ENCODE assay signal across 8 cellular contexts in the genomic region with DNA sequence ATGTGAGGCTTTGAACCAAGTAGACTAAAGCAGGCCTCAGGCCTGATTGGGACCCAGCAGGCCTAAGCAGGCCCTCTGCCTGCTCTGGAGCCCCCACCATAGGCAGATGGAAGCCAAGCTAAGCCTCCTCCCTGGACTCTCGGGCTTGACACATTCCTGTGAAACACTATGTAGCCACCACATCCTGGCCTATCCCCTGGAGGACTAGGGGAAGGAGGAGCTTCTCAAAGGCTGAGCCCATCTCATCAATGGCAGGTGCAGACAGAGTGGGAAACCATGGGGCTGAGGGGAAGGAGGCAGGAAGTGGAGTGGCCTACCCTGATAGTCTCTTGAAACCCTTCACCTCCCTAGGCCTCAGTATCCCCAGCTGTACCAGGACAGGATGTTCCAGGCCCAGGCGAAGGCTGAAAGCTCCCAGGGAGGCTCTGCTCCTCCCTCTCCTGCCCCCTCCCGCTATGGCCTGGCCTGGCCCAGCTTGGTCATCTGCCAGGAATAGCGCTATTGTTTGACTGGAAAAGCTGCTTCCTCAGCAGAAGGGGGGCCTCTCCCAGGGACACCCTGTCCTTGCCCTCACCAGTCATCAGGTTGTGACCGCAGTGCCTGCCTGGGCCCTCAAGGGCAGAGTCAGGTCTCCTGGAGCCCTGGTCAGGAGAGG. TPM values are rescaled to one million over a fixed set of nuclear protein-coding genes. Genes with fewer than 3 reads are reported as not detected.
DNase-seq lines count a peak whose midpoint lies in the region; ATAC-seq, FAIRE-seq and TF ChIP-seq lines count a peak whose summit lies in the region.

No MANE protein-coding gene starts in this region.

- H3K27ac ChIP-seq in SJCRH30: peak overlapping the region; percentile 49
- H3K27ac ChIP-seq in epithelial cell of prostate: peak overlapping the region; percentile 73

- peaks cover 53% of the 10 kb centered on the region for H3K4me1 Mint-ChIP-seq in activated CD4-positive, alpha-beta T cell treated with anti-CD3 and anti-CD28 coated beads, Interleukin-2, amount 10 ng/mL, durations not matched to agents 7 days and 5 days
- H3K4me1 Mint-ChIP-seq in glutamatergic neuron (ENCODE audit: low read depth, unreplicated experiment): peaks cover 4% of the 10 kb centered on the region

- no peaks in the 10 kb centered on the region for H3K27me3 ChIP-seq in SJCRH30

- DNase-seq in activated CD4-positive, alpha-beta T cell treated with anti-CD3 and anti-CD28 coated beads, Interleukin-2, amount 10 ng/mL, durations not matched to agents 7 days and 5 days: no peak
- DNase-seq in activated CD4-positive, alpha-beta T cell treated with anti-CD3 and anti-CD28 coated beads for 1 hour: no peak
- DNase-seq in SJCRH30 (peak; percentile 76 to 81), epithelial cell of prostate (ENCODE audit: low read depth, low spot score) (no peak), mucosa of descending colon (peak in 2 of 3 donors; percentile 67 to 78), urothelium cell line (ENCODE audit: low spot score) (peak; percentile 78), glutamatergic neuron (no peak)

- no peak overlapping the region for H3K4me3 ChIP-seq in SJCRH30
- no peak overlapping the region for H3K4me3 ChIP-seq in mucosa of descending colon

- peak overlapping the region; percentile 86 for H3K27ac Mint-ChIP-seq in activated CD4-positive, alpha-beta T cell treated with anti-CD3 and anti-CD28 coated beads, Interleukin-2, amount 10 ng/mL, durations not matched to agents 7 days and 5 days
- H3K27ac Mint-ChIP-seq in glutamatergic neuron (ENCODE audit: unreplicated experiment): no peak overlapping the region

- H3K9me3 Mint-ChIP-seq in activated CD4-positive, alpha-beta T cell treated with anti-CD3 and anti-CD28 coated beads, Interleukin-2, amount 10 ng/mL, durations not matched to agents 7 days and 5 days: no peaks in the 10 kb centered on the region
- H3K9me3 Mint-ChIP-seq in glutamatergic neuron (ENCODE audit: unreplicated experiment): peaks cover 2% of the 10 kb centered on the region

- H3K36me3 ChIP-seq in SJCRH30 (no peaks in the 10 kb centered on the region), mucosa of descending colon (ENCODE audit: low read depth) (peaks cover 5% of the 10 kb centered on the region)

- H3K9me3 ChIP-seq in SJCRH30 (replicated peaks) (no peaks in the 10 kb centered on the region), mucosa of descending colon (no peaks in the 10 kb centered on the region)

- H3K27me3 Mint-ChIP-seq in activated CD4-positive, alpha-beta T cell treated with anti-CD3 and anti-CD28 coated beads, Interleukin-2, amount 10 ng/mL, durations not matched to agents 7 days and 5 days: no peaks in the 10 kb centered on the region
- peaks cover 6% of the 10 kb centered on the region for H3K27me3 Mint-ChIP-seq in glutamatergic neuron (ENCODE audit: unreplicated experiment)

- POLR2A ChIA-PET in activated CD4-positive, alpha-beta T cell treated with anti-CD3 and anti-CD28 coated beads, Interleukin-2, amount 10 ng/mL, durations not matched to agents 7 days and 5 days (lab: Charles Lee): no interaction called here

- ATAC-seq in mucosa of descending colon (no peak), HG03039 (IDR thresholded peaks at IDR 0.05; ENCODE audit: unreplicated experiment) (no peak)

- H3K4me1 ChIP-seq in SJCRH30 (peaks cover 23% of the 10 kb centered on the region), mucosa of descending colon (ENCODE audit: low read depth) (peaks cover 20% of the 10 kb centered on the region)

- peaks cover 26% of the 10 kb centered on the region for H3K36me3 Mint-ChIP-seq in activated CD4-positive, alpha-beta T cell treated with anti-CD3 and anti-CD28 coated beads, Interleukin-2, amount 10 ng/mL, durations not matched to agents 7 days and 5 days (ENCODE audit: low read depth)
- H3K36me3 Mint-ChIP-seq in glutamatergic neuron (ENCODE audit: unreplicated experiment): no peaks in the 10 kb centered on the region

- FAIRE-seq in urothelium cell line (lab: Jason Lieb, UNC): peak; percentile 93

- intact Hi-C loops in mucosa of descending colon (cut with DNase I, micrococcal nuclease): no loop called here

- TF ChIP-seq CTCF in mucosa of descending colon (IDR thresholded peaks at IDR 0.05) (no peak), glutamatergic neuron (IDR thresholded peaks at IDR 0.05; ENCODE audit: partially characterized antibody, unreplicated experiment) (no peak)

- H3K4me3 Mint-ChIP-seq in activated CD4-positive, alpha-beta T cell treated with anti-CD3 and anti-CD28 coated beads, Interleukin-2, amount 10 ng/mL, durations not matched to agents 7 days and 5 days: no peak overlapping the region
- H3K4me3 Mint-ChIP-seq in glutamatergic neuron (ENCODE audit: unreplicated experiment): no peak overlapping the region

- CTCF ChIA-PET in activated CD4-positive, alpha-beta T cell treated with anti-CD3 and anti-CD28 coated beads, Interleukin-2, amount 10 ng/mL, durations not matched to agents 7 days and 5 days (lab: Charles Lee): interaction anchor here (0.5 to 10.5 kb wide), 14 partner anchors 12 to 184 kb away, joined by 3 to 138 read pairs (median 6); a partner anchor contains a TSS

RNA-seq across cellular contexts. Expression of a gene that starts 1.5 kb away (rescaled TPM):
- 10 to 100 TPM; 16.7 to 20.0 TPM for total RNA-seq in activated CD4-positive, alpha-beta T cell treated with anti-CD3 and anti-CD28 coated beads, Interleukin-2, amount 10 ng/mL, durations not matched to agents 7 days and 5 days
- total RNA-seq in SJCRH30 (2014; rRNA removed; shearing (Covaris generic)): 1.2 and 2.1 TPM in 2 replicates
- total RNA-seq in mucosa of descending colon: 1 to 10 TPM; 6.1 to 8.4 (median 7.6) TPM
- total RNA-seq in glutamatergic neuron (ENCODE audit: unreplicated experiment): 4.5 TPM

RNA-seq across cellular contexts. Expression of a gene that starts 24.2 kb away (rescaled TPM):
- 10 to 100 TPM; 74.7 to 80.5 TPM for total RNA-seq in activated CD4-positive, alpha-beta T cell treated with anti-CD3 and anti-CD28 coated beads, Interleukin-2, amount 10 ng/mL, durations not matched to agents 7 days and 5 days
- total RNA-seq in SJCRH30 (2014; rRNA removed; shearing (Covaris generic)): not detected in 2 replicates
- total RNA-seq in mucosa of descending colon (1 to 10 TPM in 1 of 3 donors, under 1 TPM in 1, not detected in 1; 0.41 to 1.0 TPM), glutamatergic neuron (ENCODE audit: unreplicated experiment) (not detected)

RNA-seq across cellular contexts. Expression of a gene that starts 35.9 kb away (rescaled TPM):
- 10 to 100 TPM; 45.5 to 47.6 TPM for total RNA-seq in activated CD4-positive, alpha-beta T cell treated with anti-CD3 and anti-CD28 coated beads, Interleukin-2, amount 10 ng/mL, durations not matched to agents 7 days and 5 days
- 4.8 and 5.8 TPM in 2 replicates for total RNA-seq in SJCRH30 (2014; rRNA removed; shearing (Covaris generic))
- total RNA-seq in mucosa of descending colon (10 to 100 TPM; 29.7 to 41.4 (median 32.2) TPM), glutamatergic neuron (ENCODE audit: unreplicated experiment) (5.0 TPM)

RNA-seq across cellular contexts. Expression of a gene that starts 44.2 kb away (rescaled TPM):
- 100 to 1,000 TPM; 102 to 103 TPM for total RNA-seq in activated CD4-positive, alpha-beta T cell treated with anti-CD3 and anti-CD28 coated beads, Interleukin-2, amount 10 ng/mL, durations not matched to agents 7 days and 5 days
- 1.1 and 1.7 TPM in 2 replicates for total RNA-seq in SJCRH30 (2014; rRNA removed; shearing (Covaris generic))
- total RNA-seq in mucosa of descending colon (10 to 100 TPM in 1 of 3 donors, 1 to 10 TPM in 2; 9.1 to 10.0 (median 9.9) TPM), glutamatergic neuron (ENCODE audit: unreplicated experiment) (0.29 TPM)

Comparison
In these comparisons a context has a peak if more than half of its experiments do, and no peak if none do; other contexts are left out.
1. DNase-seq: peak in SJCRH30 (2 of 2), mucosa of descending colon (2 of 3) and urothelium cell line (single experiment); none in activated CD4-positive, alpha-beta T cell treated with anti-CD3 and anti-CD28 coated beads, Interleukin-2, amount 10 ng/mL, durations not matched to agents 7 days and 5 days (single experiment), activated CD4-positive, alpha-beta T cell treated with anti-CD3 and anti-CD28 coated beads for 1 hour (single experiment), epithelial cell of prostate (single experiment) and glutamatergic neuron (single experiment).
2. RNA of a gene that starts 24.2 kb away (total RNA-seq): 74.7 to 80.5 TPM in activated CD4-positive, alpha-beta T cell treated with anti-CD3 and anti-CD28 coated beads, Interleukin-2, amount 10 ng/mL, durations not matched to agents 7 days and 5 days; 0.41 to 1.0 TPM in mucosa of descending colon, not detected in SJCRH30 and not detected in glutamatergic neuron (single experiment); every median in the first group is over 10 times any median in the second.